In genomic region chr17:35588196-35588920, GRCh38 we compare ENCODE assay signal across 8 cellular contexts. TPM values are rescaled to one million over a fixed set of nuclear protein-coding genes. Genes with fewer than 3 reads are reported as not detected.
DNase-seq lines count a peak whose midpoint lies in the region; ATAC-seq, FAIRE-seq and TF ChIP-seq lines count a peak whose summit lies in the region.

No MANE protein-coding gene starts in this region.

- no peak overlapping the region for H2BK12ac ChIP-seq in neuronal stem cell (ENCODE audit: low read length)

- H2AK5ac ChIP-seq in neuronal stem cell (ENCODE audit: low read depth, low read length) = no peak overlapping the region

- no peak overlapping the region for H3K14ac ChIP-seq in neuronal stem cell (ENCODE audit: low read length)

- DNase-seq in AG10803 (ENCODE audit: low read depth) (peak; percentile 39), HFF-Myc (ENCODE audit: extremely low read depth, low read depth) (no peak), kidney (no peak), transverse colon (no peak), NCI-H1436 (lab: John Stamatoyannopoulos, UW) (no peak), neuronal stem cell (ENCODE audit: low spot score) (no peak)
- DNase-seq in activated naive CD4-positive, alpha-beta T cell treated with anti-CD3 and anti-CD28 coated beads, Interleukin-2, amount 50 U/mL, for 72 hours (ENCODE audit: low spot score in 2 of 2) = no peak

- H3K9ac ChIP-seq in kidney (ENCODE audit: low read length in 2 of 2) (no peak overlapping the region), neuronal stem cell (ENCODE audit: low read depth, low read length, poor library complexity) (no peak overlapping the region)

- H3K27ac ChIP-seq in kidney (ENCODE audit: low read depth in 2 of 2, low read length in 2 of 2) = peak overlapping the region in 1 of 2 donors; percentile 32
- peak overlapping the region; percentile 90 to 96 (median 92) for H3K27ac ChIP-seq in transverse colon
- no peak overlapping the region for H3K27ac ChIP-seq in neuronal stem cell (replicated peaks; ENCODE audit: low read length)

- H4K91ac ChIP-seq in neuronal stem cell (ENCODE audit: low read depth, low read length, poor library complexity) = no peak overlapping the region

- no peak for TF ChIP-seq EP300 in transverse colon (IDR thresholded peaks at IDR 0.05; ENCODE audit: low read depth)

- no peaks in the 10 kb centered on the region for H3K79me1 ChIP-seq in neuronal stem cell (ENCODE audit: low read depth, low read length)

- H2BK5ac ChIP-seq in neuronal stem cell (ENCODE audit: low read length) = no peak overlapping the region

- H3K23ac ChIP-seq in neuronal stem cell (ENCODE audit: low read depth, low read length, poor library complexity) = no peak overlapping the region

- WGBS in transverse colon (ENCODE audit: low coverage in 1 of 2), 2 donors = 46 to 54% methylated on average over 10 to 12 of the region's 12 CpGs
- WGBS in neuronal stem cell (ENCODE audit: extremely low coverage in 2 of 2, insufficient read length in 2 of 2, insufficient replicate concordance in 1 of 2), 2 donors = no CpG with 5 or more reads among the region's 12 CpGs

- H4K8ac ChIP-seq in neuronal stem cell (ENCODE audit: low read depth, low read length) = no peak overlapping the region

- no peak overlapping the region for H3K4ac ChIP-seq in neuronal stem cell (ENCODE audit: low read length)

- no peak for FAIRE-seq in kidney (lab: Jason Lieb, UNC)

- H2BK15ac ChIP-seq in neuronal stem cell (ENCODE audit: low read length) = no peak overlapping the region

- in situ Hi-C loops in transverse colon (cut with MboI; ENCODE audit: low pct_ligation_motif_present in 1 of 4, low pct_unique_long_range_greater_than_20kb in 1 of 4, low sequenced_read_pairs in 3 of 4) = no loop called here

- no peak overlapping the region for H3K4me2 ChIP-seq in neuronal stem cell (ENCODE audit: insufficient read depth, low read length, poor library complexity, severe bottlenecking)

- H3K4me3 ChIP-seq in AG10803 (ENCODE audit: low read length) (peak overlapping the region; percentile 98), HFF-Myc (replicated peaks; ENCODE audit: low read depth, low read length) (peak overlapping the region; percentile 98), kidney (ENCODE audit: low read length in 2 of 2) (peak overlapping the region; percentile 98), transverse colon (peak overlapping the region in 3 of 4 donors; percentile 62 to 82 (median 77)), neuronal stem cell (ENCODE audit: low read length in 2 of 2) (peak overlapping the region in 1 of 2 donors; percentile 74)

- ATAC-seq in activated naive CD4-positive, alpha-beta T cell treated with anti-CD3 and anti-CD28 coated beads, Interleukin-2, amount 50 U/mL, for 72 hours = peak; percentile 57 to 61
- no peak for ATAC-seq in GM19452 (IDR thresholded peaks at IDR 0.05; ENCODE audit: unreplicated experiment)

- H3K27ac Mint-ChIP-seq in activated naive CD4-positive, alpha-beta T cell treated with anti-CD3 and anti-CD28 coated beads, Interleukin-2, amount 50 U/mL, for 72 hours = peak overlapping the region; percentile 99

- H3K27me3 ChIP-seq in transverse colon = no peaks in the 10 kb centered on the region
- H3K27me3 ChIP-seq in neuronal stem cell (ENCODE audit: control insufficient read depth in 3 of 3, insufficient read depth in 3 of 3, low read depth in 1 of 3, low read length in 3 of 3) = no peaks in the 10 kb centered on the region

- peaks cover 5 to 7% of the 10 kb centered on the region in 2 donors for H3K4me1 ChIP-seq in kidney (ENCODE audit: control insufficient read depth in 1 of 2, insufficient read depth in 1 of 2, low read depth in 1 of 2, low read length in 2 of 2)
- H3K4me1 ChIP-seq in transverse colon = peaks cover 5 to 47% (median 27%) of the 10 kb centered on the region in 4 donors
- H3K4me1 ChIP-seq in neuronal stem cell (ENCODE audit: control insufficient read depth in 2 of 2, insufficient read depth in 1 of 2, low read depth in 1 of 2, low read length in 2 of 2) = peaks cover 0 to 8% of the 10 kb centered on the region in 2 donors

- H2BK120ac ChIP-seq in neuronal stem cell (ENCODE audit: low read depth, low read length) = no peak overlapping the region

- peak; percentile 20 for TF ChIP-seq POLR2A in transverse colon (IDR thresholded peaks at IDR 0.05)

- H3K9me3 ChIP-seq in kidney (ENCODE audit: control insufficient read depth in 1 of 2, low read length in 2 of 2) = no peaks in the 10 kb centered on the region
- no peaks in the 10 kb centered on the region for H3K9me3 ChIP-seq in transverse colon
- H3K9me3 ChIP-seq in neuronal stem cell (replicated peaks in 1 of 2; ENCODE audit: control insufficient read depth in 2 of 2, insufficient read depth in 1 of 2, low read depth in 1 of 2, low read length in 2 of 2) = no peaks in the 10 kb centered on the region

- intact Hi-C loops in kidney (cut with DNase I) (no loop called here), transverse colon (cut with DNase I; ENCODE audit: low total_unique reads) (no loop called here)

- H3K36me3 Mint-ChIP-seq in activated naive CD4-positive, alpha-beta T cell treated with anti-CD3 and anti-CD28 coated beads, Interleukin-2, amount 50 U/mL, for 72 hours = peaks cover 11 to 13% of the 10 kb centered on the region in 2 donors

- no peak overlapping the region for H3K18ac ChIP-seq in neuronal stem cell (ENCODE audit: low read length)

- no peaks in the 10 kb centered on the region for H3K9me3 Mint-ChIP-seq in activated naive CD4-positive, alpha-beta T cell treated with anti-CD3 and anti-CD28 coated beads, Interleukin-2, amount 50 U/mL, for 72 hours

- H2AFZ ChIP-seq in neuronal stem cell (ENCODE audit: low read length) = no peak overlapping the region

- TF ChIP-seq CTCF in AG10803 (conservative IDR thresholded peaks at IDR 0.05; ENCODE audit: low read length) (no peak), HFF-Myc (IDR thresholded peaks at IDR 0.05; ENCODE audit: low read depth, low read length, missing control alignments) (no peak), kidney (IDR thresholded peaks at IDR 0.05; ENCODE audit: borderline replicate concordance, extremely low read depth, insufficient read depth) (no peak), transverse colon (IDR thresholded peaks at IDR 0.05) (no peak)

- H3K36me3 ChIP-seq in kidney (ENCODE audit: control insufficient read depth in 1 of 2, insufficient read depth in 2 of 2, low read length in 2 of 2) (no peaks in the 10 kb centered on the region), transverse colon (no peaks in the 10 kb centered on the region), neuronal stem cell (replicated peaks in 1 of 2; ENCODE audit: control insufficient read depth in 2 of 2, insufficient read depth in 2 of 2, low read length in 2 of 2) (peaks cover 0 to 9% of the 10 kb centered on the region in 2 donors)

RNA-seq across cellular contexts. Expression of gene AP2B1, which starts 1.2 kb away (rescaled TPM):
- 100 to 1,000 TPM; 185 to 202 TPM for total RNA-seq in activated naive CD4-positive, alpha-beta T cell treated with anti-CD3 and anti-CD28 coated beads, Interleukin-2, amount 50 U/mL, for 72 hours
- total RNA-seq in kidney (242 TPM), transverse colon (100 to 1,000 TPM in 1 of 4 donors, 10 to 100 TPM in 3; 32.2 to 102 (median 60.1) TPM)
- 74.0 TPM for polyA plus RNA-seq in kidney (ENCODE audit: insufficient read depth, low read depth, low replicate concordance)
- polyA plus RNA-seq in neuronal stem cell (2013, experiment 1 of 2) = 69.1 TPM
- 68.7 TPM for polyA plus RNA-seq in neuronal stem cell (2013, experiment 2 of 2)

RNA-seq across cellular contexts. Expression of gene PEX12, which starts 10.0 kb away (rescaled TPM):
- 1 to 10 TPM; 5.1 to 5.6 TPM for total RNA-seq in activated naive CD4-positive, alpha-beta T cell treated with anti-CD3 and anti-CD28 coated beads, Interleukin-2, amount 50 U/mL, for 72 hours
- total RNA-seq in kidney = 6.5 TPM
- 6.6 TPM for polyA plus RNA-seq in kidney (ENCODE audit: insufficient read depth, low read depth, low replicate concordance)
- total RNA-seq in transverse colon = 1 to 10 TPM in 2 of 4 donors, under 1 TPM in 1, not detected in 1; 0.75 to 5.2 (median 3.0) TPM
- polyA plus RNA-seq in neuronal stem cell (2013, experiment 1 of 2) = 4.2 TPM
- 4.4 TPM for polyA plus RNA-seq in neuronal stem cell (2013, experiment 2 of 2)

RNA-seq across cellular contexts. Expression of gene SLFN14, which starts 27.7 kb away (rescaled TPM):
- under 1 TPM in 1 of 2 donors, not detected in 1; 0.08 TPM for total RNA-seq in activated naive CD4-positive, alpha-beta T cell treated with anti-CD3 and anti-CD28 coated beads, Interleukin-2, amount 50 U/mL, for 72 hours
- 0.09 TPM for total RNA-seq in kidney
- polyA plus RNA-seq in kidney (ENCODE audit: insufficient read depth, low read depth, low replicate concordance) = not detected
- total RNA-seq in transverse colon = not detected
- polyA plus RNA-seq in neuronal stem cell (2013, experiment 1 of 2) = not detected
- not detected for polyA plus RNA-seq in neuronal stem cell (2013, experiment 2 of 2)

RNA-seq across cellular contexts. Expression of gene SLFN12L, which starts 50.9 kb away (rescaled TPM):
- total RNA-seq in activated naive CD4-positive, alpha-beta T cell treated with anti-CD3 and anti-CD28 coated beads, Interleukin-2, amount 50 U/mL, for 72 hours = 10 to 100 TPM; 33.7 to 43.2 TPM
- total RNA-seq in kidney (6.2 TPM), transverse colon (1 to 10 TPM; 1.4 to 6.2 (median 3.1) TPM)
- 0.62 TPM for polyA plus RNA-seq in kidney (ENCODE audit: insufficient read depth, low read depth, low replicate concordance)
- not detected for polyA plus RNA-seq in neuronal stem cell (2013, experiment 1 of 2)
- polyA plus RNA-seq in neuronal stem cell (2013, experiment 2 of 2) = not detected
